8 cellular contexts compared by ENCODE assay signal in genomic region chr22:44625981-44626687, GRCh38.
A peak's percentile ranks its signal among the peaks of the same experiment; 100 is the strongest.
DNase-seq lines count a peak whose midpoint lies in the region; ATAC-seq, FAIRE-seq and TF ChIP-seq lines count a peak whose summit lies in the region.

No MANE protein-coding gene starts in this region.

- FAIRE-seq in GM19239 (lab: Jason Lieb, UNC): peak; percentile 52

- intact Hi-C loops in A673 (cut with micrococcal nuclease; ENCODE audit: unreplicated experiment): loop anchor here (1.0 kb wide), 2 partner anchors 545 to 633 kb away; no protein-coding TSS in a partner anchor
- intact Hi-C loops in colonic mucosa (cut with DNase I): loop anchor here (1.0 kb wide), 2 partner anchors 545 to 634 kb away; no protein-coding TSS in a partner anchor

- TF ChIP-seq CTCF in A673 (conservative IDR thresholded peaks at IDR 0.05; ENCODE audit: low read depth, low read length): peak; percentile 97
- TF ChIP-seq CTCF in colonic mucosa (IDR thresholded peaks at IDR 0.05): peak; percentile 92
- peak; percentile 100 for TF ChIP-seq CTCF in liver (IDR thresholded peaks at IDR 0.05; ENCODE audit: low read depth, low read length, missing input control)

- no TSS peak for BruUV-seq in A673 (replicated peaks; lab: Mats Ljungman, UMichigan)

- H3K36me3 ChIP-seq in A673 (ENCODE audit: insufficient read depth, low read length, poor library complexity, severe bottlenecking) (no peaks in the 10 kb centered on the region), colonic mucosa (no peaks in the 10 kb centered on the region), liver (ENCODE audit: control insufficient read depth in 4 of 4, insufficient read depth in 3 of 4, low read depth in 1 of 4, low read length in 3 of 4) (no peaks in the 10 kb centered on the region)

- H3K9me3 ChIP-seq in A673 (ENCODE audit: low read depth, low read length, poor library complexity, severe bottlenecking): no peaks in the 10 kb centered on the region
- H3K9me3 ChIP-seq in colonic mucosa: no peaks in the 10 kb centered on the region
- H3K9me3 ChIP-seq in liver (ENCODE audit: control insufficient read depth in 4 of 4, low read length in 3 of 4): no peaks in the 10 kb centered on the region

- peak; percentile 99 for TF ChIP-seq RAD21 in liver (IDR thresholded peaks at IDR 0.05)

- WGBS in liver: 5% methylated on average over 16 of the region's 16 CpGs

- CTCF ChIA-PET in A673 (lab: Charles Lee): interaction anchor here (0.6 to 4.7 kb wide), 3 partner anchors 633 to 1474 kb away, joined by 4 to 33 read pairs (median 4); no protein-coding TSS in a partner anchor

- H3K4me1 ChIP-seq in A673 (ENCODE audit: insufficient read depth, low read length, poor library complexity, severe bottlenecking) (no peaks in the 10 kb centered on the region), colonic mucosa (no peaks in the 10 kb centered on the region), liver (ENCODE audit: control insufficient read depth in 4 of 4, insufficient read depth in 4 of 4, low read length in 3 of 4) (no peaks in the 10 kb centered on the region)

- H3K27ac ChIP-seq in A673 (ENCODE audit: low read depth, low read length, poor library complexity, severe bottlenecking) (no peak overlapping the region), colonic mucosa (no peak overlapping the region), liver (ENCODE audit: low read depth in 1 of 2, low read length in 2 of 2) (no peak overlapping the region)

- H3K4me3 ChIP-seq in A673 (ENCODE audit: low read depth, low read length, poor library complexity, severe bottlenecking): no peak overlapping the region
- no peak overlapping the region for H3K4me3 ChIP-seq in colonic mucosa
- H3K4me3 ChIP-seq in liver (ENCODE audit: low read depth in 1 of 3, low read length in 3 of 3): no peak overlapping the region

- POLR2A ChIA-PET in A673 (lab: Charles Lee; ENCODE audit: low non-redundant PET): interaction anchor here (0.5 kb wide), 1 partner anchor 1514 kb away, joined by 3 read pairs; no protein-coding TSS in a partner anchor

- ATAC-seq in HG03039 (IDR thresholded peaks at IDR 0.05; ENCODE audit: unreplicated experiment): no peak

- DNase-seq in A673 (ENCODE audit: low spot score): peak; percentile 74
- DNase-seq in GM19239 (ENCODE audit: insufficient read length, low spot score): peak; percentile 90
- DNase-seq in NCI-H524 (lab: John Stamatoyannopoulos, UW): peak; percentile 54 to 71
- peak; percentile 71 to 77 for DNase-seq in activated CD4-positive, alpha-beta T cell treated with anti-CD3 and anti-CD28 coated beads, Interleukin-2, amount 50 U/mL, for 24 hours (ENCODE audit: low read depth in 1 of 2, low spot score in 1 of 2)
- peak; percentile 71 for DNase-seq in colonic mucosa
- DNase-seq in stimulated activated CD4-positive, alpha-beta T cell treated with anti-CD3 and anti-CD28 coated beads, TNF-alpha, amount 100 ng/mL, for 24 hours (ENCODE audit: low read depth in 3 of 3): peak; percentile 64 to 67 (median 67)

- H3K27me3 ChIP-seq in A673 (replicated peaks; ENCODE audit: insufficient read depth, low read depth, low read length, poor library complexity): no peaks in the 10 kb centered on the region
- H3K27me3 ChIP-seq in colonic mucosa: no peaks in the 10 kb centered on the region
- no peaks in the 10 kb centered on the region for H3K27me3 ChIP-seq in liver (ENCODE audit: control insufficient read depth in 4 of 4, insufficient read depth in 4 of 4, low read length in 3 of 4)

- H3K9ac ChIP-seq in colonic mucosa (ENCODE audit: low read depth in 2 of 2, low read length in 2 of 2): no peak overlapping the region
- no peak overlapping the region for H3K9ac ChIP-seq in liver (ENCODE audit: low read depth in 1 of 2, low read length in 2 of 2)

TF ChIP-seq in liver, 16 proteins besides CTCF, POLR2A, EP300 and RAD21:
- TF ChIP-seq ATF3 (IDR thresholded peaks at IDR 0.05) (no peak), JUND (IDR thresholded peaks at IDR 0.05) (no peak), ZBTB33 (IDR thresholded peaks at IDR 0.05) (no peak), SP1 (IDR thresholded peaks at IDR 0.05) (no peak), FOXA1 (IDR thresholded peaks at IDR 0.05) (no peak), TAF1 (conservative IDR thresholded peaks at IDR 0.05) (no peak), GABPA (IDR thresholded peaks at IDR 0.05 in 1 of 2, conservative IDR thresholded peaks at IDR 0.05 in 1 of 2) (no peak), HNF4A (conservative IDR thresholded peaks at IDR 0.05) (no peak)
